In the genomic region with DNA sequence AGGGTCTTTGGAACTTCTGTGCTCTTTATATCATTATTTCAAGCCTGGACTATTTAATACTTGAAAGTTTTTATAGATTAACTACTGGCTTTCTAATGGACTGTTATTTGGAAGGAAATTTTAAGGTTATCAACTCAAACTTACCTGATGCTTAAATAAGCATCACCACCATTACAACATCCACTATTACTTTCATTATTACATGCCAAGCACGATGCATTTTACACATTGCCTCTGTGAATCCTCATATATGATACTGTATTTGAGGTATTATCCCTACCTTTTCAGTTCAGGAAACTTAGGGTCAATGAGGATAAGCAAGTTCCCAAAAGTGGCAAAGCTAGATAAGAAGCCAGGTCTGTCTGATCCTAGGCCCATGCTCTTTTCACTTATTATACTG, we compare ENCODE assay signal across 23 cellular contexts. TPM values are rescaled to one million over a fixed set of nuclear protein-coding genes. Genes with fewer than 3 reads are reported as not detected.
DNase-seq lines count a peak whose midpoint lies in the region; ATAC-seq, FAIRE-seq and TF ChIP-seq lines count a peak whose summit lies in the region.
"Had no signal": no experiment of that assay in that cellular context is flagged by ENCODE, and none has a peak within 500 bp of the region (broad histone marks: within the 10 kb centered on the region; RNA-seq: fewer than 3 reads in every experiment).

No MANE protein-coding gene starts in this region.

- POLR2A ChIA-PET in activated B cell treated with CpG ODN at 0.5 μM for 24 hours (lab: Charles Lee): no interaction called here

- TF ChIP-seq CTCF in activated B cell treated with CpG ODN at 0.5 μM for 24 hours (IDR thresholded peaks at IDR 0.05) (no peak), thyroid gland (IDR thresholded peaks at IDR 0.05) (no peak), suprapubic skin (IDR thresholded peaks at IDR 0.05) (no peak)

- H3K36me3 Mint-ChIP-seq in activated CD8-positive, alpha-beta memory T cell treated with anti-CD3 and anti-CD28 coated beads, Interleukin-2, amount 10 ng/mL, durations not matched to agents 7 days and 5 days: peaks cover 13% of the 10 kb centered on the region
- H3K36me3 Mint-ChIP-seq in activated B cell treated with CpG ODN at 0.5 μM for 24 hours (ENCODE audit: low read depth): peaks cover 15% of the 10 kb centered on the region

- H3K27me3 ChIP-seq in thyroid gland (no peaks in the 10 kb centered on the region), suprapubic skin (no peaks in the 10 kb centered on the region)
- H3K27me3 ChIP-seq: MG63, SJCRH30 had no signal

- H3K4me3 Mint-ChIP-seq in activated CD8-positive, alpha-beta memory T cell treated with anti-CD3 and anti-CD28 coated beads, Interleukin-2, amount 10 ng/mL, durations not matched to agents 7 days and 5 days: no peak overlapping the region
- H3K4me3 Mint-ChIP-seq in activated B cell treated with CpG ODN at 0.5 μM for 24 hours: no peak overlapping the region
- H3K4me3 Mint-ChIP-seq: CD14-positive monocyte had no signal

- peak overlapping the region in 2 of 3 donors; percentile 4 to 30 for H3K27ac ChIP-seq in thyroid gland
- no peak overlapping the region for H3K27ac ChIP-seq in suprapubic skin
- H3K27ac ChIP-seq: RWPE1, SJCRH30 had no signal

- H3K9me3 ChIP-seq in thyroid gland (no peaks in the 10 kb centered on the region), suprapubic skin (no peaks in the 10 kb centered on the region)
- H3K9me3 ChIP-seq: MG63, SJCRH30 had no signal

- no peak for DNase-seq in activated CD8-positive, alpha-beta memory T cell treated with anti-CD3 and anti-CD28 coated beads, Interleukin-2, amount 10 ng/mL, durations not matched to agents 7 days and 5 days
- no peak for DNase-seq in activated CD8-positive, alpha-beta memory T cell treated with anti-CD3 and anti-CD28 coated beads for 24 hours
- DNase-seq in GM12892 (ENCODE audit: insufficient read length): no peak
- no peak for DNase-seq in activated B cell treated with CpG ODN at 0.5 μM for 24 hours
- DNase-seq in thyroid gland: no peak
- no peak for DNase-seq in NOMO-1 treated with dmso at 0.1 percent for 144 hours (lab: John Stamatoyannopoulos, UW; ENCODE audit: unreplicated experiment)
- DNase-seq in T-helper 1 cell: no peak
- no peak for DNase-seq in suprapubic skin (ENCODE audit: low spot score in 2 of 2)
- DNase-seq: 8988T, DND-41, GDM1, GOT3, KG1, MG63, NCI-H1105 treated with DMSO at 0.1 percent for 48 hours, NCI-H187 treated with DMSO at 0.1 percent for 48 hours, NCI-H2171 treated with DMSO at 0.1 percent for 48 hours, NCI-H510A treated with DMSO at 0.1 percent for 48 hours, SJCRH30, SW 1271 had no signal

- CTCF ChIA-PET in activated CD8-positive, alpha-beta memory T cell treated with anti-CD3 and anti-CD28 coated beads, Interleukin-2, amount 10 ng/mL, durations not matched to agents 7 days and 5 days (lab: Charles Lee): interaction anchor here (2.9 kb wide), 1 partner anchor 88 kb away, joined by 17 read pairs; no protein-coding TSS in a partner anchor
- CTCF ChIA-PET in activated B cell treated with CpG ODN at 0.5 μM for 24 hours (lab: Charles Lee): no interaction called here

- intact Hi-C loops in activated B cell treated with CpG ODN at 0.5 μM for 24 hours (cut with micrococcal nuclease) (no loop called here), thyroid gland (cut with DNase I) (no loop called here)

- peaks cover 38 to 44% of the 10 kb centered on the region in 2 donors for H3K4me1 ChIP-seq in thyroid gland
- H3K4me1 ChIP-seq in suprapubic skin: peaks cover 50% of the 10 kb centered on the region
- H3K4me1 ChIP-seq: SJCRH30 had no signal

- H3K27me3 Mint-ChIP-seq in activated CD8-positive, alpha-beta memory T cell treated with anti-CD3 and anti-CD28 coated beads, Interleukin-2, amount 10 ng/mL, durations not matched to agents 7 days and 5 days: no peaks in the 10 kb centered on the region
- H3K27me3 Mint-ChIP-seq in activated B cell treated with CpG ODN at 0.5 μM for 24 hours: no peaks in the 10 kb centered on the region

- peak; percentile 78 for FAIRE-seq in GM12892 (lab: Jason Lieb, UNC)

- no peaks in the 10 kb centered on the region for H3K9me3 Mint-ChIP-seq in activated CD8-positive, alpha-beta memory T cell treated with anti-CD3 and anti-CD28 coated beads, Interleukin-2, amount 10 ng/mL, durations not matched to agents 7 days and 5 days (ENCODE audit: low read depth)
- no peaks in the 10 kb centered on the region for H3K9me3 Mint-ChIP-seq in activated B cell treated with CpG ODN at 0.5 μM for 24 hours
- H3K9me3 Mint-ChIP-seq: CD14-positive monocyte had no signal

- TF ChIP-seq EP300 in suprapubic skin (IDR thresholded peaks at IDR 0.05): no peak

- H3K36me3 ChIP-seq in thyroid gland: peaks cover 0 to 3% of the 10 kb centered on the region in 2 donors
- H3K36me3 ChIP-seq in suprapubic skin: peaks cover 3% of the 10 kb centered on the region

- TF ChIP-seq POLR2A in GM12892 (IDR thresholded peaks at IDR 0.05; ENCODE audit: low read depth, low read length) (no peak), thyroid gland (IDR thresholded peaks at IDR 0.05) (no peak), suprapubic skin (IDR thresholded peaks at IDR 0.05) (no peak)

- peak; percentile 27 for ATAC-seq in activated CD8-positive, alpha-beta memory T cell treated with anti-CD3 and anti-CD28 coated beads, Interleukin-2, amount 10 ng/mL, durations not matched to agents 7 days and 5 days
- no peak for ATAC-seq in activated B cell treated with CpG ODN at 0.5 μM for 24 hours (ENCODE audit: low read depth)

- H3K27ac Mint-ChIP-seq in activated CD8-positive, alpha-beta memory T cell treated with anti-CD3 and anti-CD28 coated beads, Interleukin-2, amount 10 ng/mL, durations not matched to agents 7 days and 5 days: no peak overlapping the region
- H3K27ac Mint-ChIP-seq in activated B cell treated with CpG ODN at 0.5 μM for 24 hours: peak overlapping the region; percentile 59
- H3K27ac Mint-ChIP-seq: CD14-positive monocyte had no signal

- H3K4me3 ChIP-seq in thyroid gland (replicated peaks in 1 of 3) (no peak overlapping the region), suprapubic skin (no peak overlapping the region)
- H3K4me3 ChIP-seq: MG63, SJCRH30 had no signal

- peaks cover 45% of the 10 kb centered on the region for H3K4me1 Mint-ChIP-seq in activated CD8-positive, alpha-beta memory T cell treated with anti-CD3 and anti-CD28 coated beads, Interleukin-2, amount 10 ng/mL, durations not matched to agents 7 days and 5 days
- H3K4me1 Mint-ChIP-seq in activated B cell treated with CpG ODN at 0.5 μM for 24 hours: peaks cover 45% of the 10 kb centered on the region

- 79 to 92% methylated on average over 1 of the region's 1 CpG for WGBS in thyroid gland, 2 donors
- 92% methylated on average over 1 of the region's 1 CpG for WGBS in suprapubic skin

RNA-seq across cellular contexts. Expression of a gene that starts 12.4 kb away (rescaled TPM):
- 10 to 100 TPM; 73.3 to 84.2 TPM for total RNA-seq in activated CD8-positive, alpha-beta memory T cell treated with anti-CD3 and anti-CD28 coated beads, Interleukin-2, amount 10 ng/mL, durations not matched to agents 7 days and 5 days
- polyA plus RNA-seq in GM12892 (2012; ENCODE audit: missing spikeins): 69.6 TPM
- total RNA-seq in activated B cell treated with CpG ODN at 0.5 μM for 24 hours: 56.5 and 60.7 TPM in 2 replicates
- total RNA-seq in thyroid gland: 10 to 100 TPM; 44.5 to 72.0 (median 55.9) TPM
- 100 to 1,000 TPM in 1 of 4 donors, 10 to 100 TPM in 3; 33.4 to 129 (median 59.8) TPM for total RNA-seq in suprapubic skin

RNA-seq across cellular contexts. Expression of a gene that starts 13.3 kb away (rescaled TPM):
- 10 to 100 TPM; 31.4 to 42.8 TPM for total RNA-seq in activated CD8-positive, alpha-beta memory T cell treated with anti-CD3 and anti-CD28 coated beads, Interleukin-2, amount 10 ng/mL, durations not matched to agents 7 days and 5 days
- polyA plus RNA-seq in GM12892 (2012; ENCODE audit: missing spikeins): 20.4 TPM
- total RNA-seq in activated B cell treated with CpG ODN at 0.5 μM for 24 hours (20.9 and 29.1 TPM in 2 replicates), thyroid gland (10 to 100 TPM; 15.9 to 23.0 (median 17.7) TPM), suprapubic skin (10 to 100 TPM in 3 of 4 donors, 1 to 10 TPM in 1; 5.9 to 29.9 (median 11.4) TPM)

RNA-seq across cellular contexts. Expression of a gene that starts 23.6 kb away (rescaled TPM):
- total RNA-seq in activated CD8-positive, alpha-beta memory T cell treated with anti-CD3 and anti-CD28 coated beads, Interleukin-2, amount 10 ng/mL, durations not matched to agents 7 days and 5 days: 1 to 10 TPM; 7.2 to 7.3 TPM
- polyA plus RNA-seq in GM12892 (2012; ENCODE audit: missing spikeins): 1.3 TPM
- 3.8 and 5.4 TPM in 2 replicates for total RNA-seq in activated B cell treated with CpG ODN at 0.5 μM for 24 hours
- total RNA-seq in thyroid gland: 10 to 100 TPM in 1 of 4 donors, 1 to 10 TPM in 3; 6.0 to 11.0 (median 8.4) TPM
- 10 to 100 TPM; 70.8 to 98.0 (median 91.6) TPM for total RNA-seq in suprapubic skin

RNA-seq across cellular contexts. Expression of a gene that starts 32.8 kb away (rescaled TPM):
- not detected for total RNA-seq in activated CD8-positive, alpha-beta memory T cell treated with anti-CD3 and anti-CD28 coated beads, Interleukin-2, amount 10 ng/mL, durations not matched to agents 7 days and 5 days
- not detected for polyA plus RNA-seq in GM12892 (2012; ENCODE audit: missing spikeins)
- total RNA-seq in activated B cell treated with CpG ODN at 0.5 μM for 24 hours: not detected in 2 replicates
- under 1 TPM in 3 of 4 donors, not detected in 1; 0.54 to 0.67 (median 0.63) TPM for total RNA-seq in thyroid gland
- total RNA-seq in suprapubic skin: 1 to 10 TPM in 2 of 4 donors, under 1 TPM in 1, not detected in 1; 0.72 to 2.7 (median 1.5) TPM
- total RNA-seq: OCI-LY7 had no signal

RNA-seq across cellular contexts. Expression of a gene that starts 51.7 kb away (rescaled TPM):
- total RNA-seq in activated CD8-positive, alpha-beta memory T cell treated with anti-CD3 and anti-CD28 coated beads, Interleukin-2, amount 10 ng/mL, durations not matched to agents 7 days and 5 days: 10 to 100 TPM in 1 of 2 experiments, 1 to 10 TPM in 1; 8.8 to 23.2 TPM
- polyA plus RNA-seq in GM12892 (2012; ENCODE audit: missing spikeins): 3.4 TPM
- total RNA-seq in activated B cell treated with CpG ODN at 0.5 μM for 24 hours (4.3 and 5.1 TPM in 2 replicates), thyroid gland (1 to 10 TPM in 3 of 4 donors, under 1 TPM in 1; 0.92 to 1.3 (median 1.0) TPM), suprapubic skin (under 1 TPM; 0.08 to 0.56 (median 0.34) TPM)
- polyA plus RNA-seq: CD14-positive monocyte had no signal

Comparison
In these comparisons a context has a peak if more than half of its experiments do, and no peak if none do; other contexts are left out.
1. RNA of a gene that starts 23.6 kb away (total RNA-seq): 70.8 to 98.0 TPM in suprapubic skin; 6.0 to 11.0 TPM in thyroid gland, 7.2 to 7.3 TPM in activated CD8-positive, alpha-beta memory T cell treated with anti-CD3 and anti-CD28 coated beads, Interleukin-2, amount 10 ng/mL, durations not matched to agents 7 days and 5 days and 3.8 to 5.4 TPM in activated B cell treated with CpG ODN at 0.5 μM for 24 hours; every median in the first group is over 4 times any median in the second.